Comparison of ENCODE assay signal across 9 cellular contexts in the genomic region with DNA sequence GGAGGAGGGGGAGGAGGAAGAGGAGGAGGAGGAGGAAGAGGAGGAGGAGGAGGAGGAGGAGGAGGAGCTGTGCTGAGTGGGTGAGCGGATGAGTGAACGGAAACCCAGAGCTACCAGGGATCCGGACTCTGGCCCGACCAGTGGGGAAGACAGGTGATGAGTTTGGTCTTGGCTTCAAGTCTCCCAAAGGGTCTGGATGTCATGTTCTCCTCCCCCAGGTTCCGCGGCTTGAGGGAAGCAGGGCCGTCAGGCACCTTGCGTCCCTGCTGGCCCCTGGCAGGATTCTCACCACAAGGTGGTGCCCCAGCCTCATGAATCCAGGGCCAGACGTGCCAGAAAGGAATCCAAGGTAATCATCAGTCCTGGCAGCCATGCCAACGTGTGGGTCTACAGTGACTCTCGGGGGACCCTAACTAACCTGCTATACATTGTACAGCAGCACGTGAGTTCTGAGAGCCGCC. TPM values are rescaled to one million over a fixed set of nuclear protein-coding genes. Genes with fewer than 3 reads are reported as not detected.
A peak's percentile ranks its signal among the peaks of the same experiment; 100 is the strongest.
DNase-seq lines count a peak whose midpoint lies in the region; ATAC-seq and TF ChIP-seq lines count a peak whose summit lies in the region.
"Had no signal": no experiment of that assay in that cellular context is flagged by ENCODE, and none has a peak within 500 bp of the region (broad histone marks: within the 10 kb centered on the region; RNA-seq: fewer than 3 reads in every experiment).

No MANE protein-coding gene starts in this region.

- no peaks in the 10 kb centered on the region for H3K79me2 ChIP-seq in Loucy (ENCODE audit: insufficient read depth, low read length)

- no peak for ATAC-seq in HG02623 (IDR thresholded peaks at IDR 0.05; ENCODE audit: unreplicated experiment)

- H3K9me2 ChIP-seq in Loucy (replicated peaks; ENCODE audit: low read depth, low read length) = no peaks in the 10 kb centered on the region

- H3K4me3 ChIP-seq in Loucy (ENCODE audit: low read length, poor library complexity, severe bottlenecking) = no peak overlapping the region
- H3K4me3 ChIP-seq in right atrium auricular region = no peak overlapping the region
- H3K4me3 ChIP-seq: BLaER1 had no signal

- no peak overlapping the region for H3K9ac ChIP-seq in Loucy (ENCODE audit: low read depth, low read length, poor library complexity, severe bottlenecking)
- H3K9ac ChIP-seq: BLaER1 had no signal

- in situ Hi-C loops in SK-MEL-5 (cut with HindIII; ENCODE audit: low pct_unique_long_range_greater_than_20kb, low sequenced_read_pairs) = no loop called here

- H3K36me3 ChIP-seq in Loucy (ENCODE audit: insufficient read depth, low read length) = no peaks in the 10 kb centered on the region
- peaks cover 18% of the 10 kb centered on the region for H3K36me3 ChIP-seq in right atrium auricular region

- TF ChIP-seq CTCF in Loucy (conservative IDR thresholded peaks at IDR 0.05; ENCODE audit: low read length) = peak; percentile 33
- peak; percentile 68 for TF ChIP-seq CTCF in right atrium auricular region (IDR thresholded peaks at IDR 0.05)

- DNase-seq in NOMO-1 treated with dmso at 0.1 percent for 144 hours (lab: John Stamatoyannopoulos, UW; ENCODE audit: unreplicated experiment) (peak; percentile 6), NOMO-1 treated with DMSO at 0.1 percent for 48 hours (lab: John Stamatoyannopoulos, UW; ENCODE audit: unreplicated experiment) (no peak), SK-MEL-5 (ENCODE audit: low read depth, low spot score) (peak; percentile 78), amygdala (lab: John Stamatoyannopoulos, UW) (peak in 43 of 56 donors; percentile 4 to 71 (median 30)), right atrium auricular region (ENCODE audit: low spot score) (peak; percentile 64), renal cortical epithelial cell (ENCODE audit: low read depth) (peak; percentile 36)

- H3K4me1 ChIP-seq in Loucy (ENCODE audit: insufficient read depth, low read length, poor library complexity, severe bottlenecking) (no peaks in the 10 kb centered on the region), right atrium auricular region (no peaks in the 10 kb centered on the region)

- no peak overlapping the region for H3K4me2 ChIP-seq in Loucy (ENCODE audit: low read depth, low read length, poor library complexity, severe bottlenecking)

- H4K20me1 ChIP-seq in Loucy (ENCODE audit: insufficient read depth, low read length, poor library complexity, severe bottlenecking) = no peaks in the 10 kb centered on the region
- H4K20me1 ChIP-seq: BLaER1 had no signal

- no peak overlapping the region for H2AFZ ChIP-seq in Loucy (ENCODE audit: low read length)

- H3F3A ChIP-seq in Loucy (ENCODE audit: low read depth) = no peaks in the 10 kb centered on the region

- H3K27me3 ChIP-seq in Loucy (ENCODE audit: insufficient read depth, low read length, poor library complexity, severe bottlenecking) = no peaks in the 10 kb centered on the region
- H3K27me3 ChIP-seq in right atrium auricular region = no peaks in the 10 kb centered on the region
- H3K27me3 ChIP-seq: BLaER1 had no signal

- H3K27ac ChIP-seq in right atrium auricular region = no peak overlapping the region
- H3K27ac ChIP-seq: BLaER1 had no signal

- no peaks in the 10 kb centered on the region for H3K9me3 ChIP-seq in Loucy (ENCODE audit: insufficient read depth, low read depth, low read length)
- H3K9me3 ChIP-seq in right atrium auricular region = no peaks in the 10 kb centered on the region
- H3K9me3 ChIP-seq: BLaER1 had no signal

RNA-seq across cellular contexts. Expression of a gene that starts 13.5 kb away (rescaled TPM):
- 0.53 and 0.92 TPM in 2 replicates for total RNA-seq in SK-MEL-5 (2014; rRNA removed; shearing (Covaris generic))
- 0.95 and 1.2 TPM in 2 replicates for polyA plus RNA-seq in SK-MEL-5 (2015; cell fraction: cytosol; rRNA removed)
- polyA plus RNA-seq in SK-MEL-5 (2015; cell fraction: nucleus; rRNA removed) = 1.0 and 1.4 TPM in 2 replicates
- total RNA-seq in right atrium auricular region (10 to 100 TPM in 1 of 2 donors, 1 to 10 TPM in 1; 9.8 to 14.9 TPM), renal cortical epithelial cell (3.8 and 5.9 TPM in 2 replicates)

RNA-seq across cellular contexts. Expression of a gene that starts 39.4 kb away (rescaled TPM):
- 10.4 and 10.8 TPM in 2 replicates for total RNA-seq in SK-MEL-5 (2014; rRNA removed; shearing (Covaris generic))
- 22.9 and 23.0 TPM in 2 replicates for polyA plus RNA-seq in SK-MEL-5 (2015; cell fraction: cytosol; rRNA removed)
- 67.8 and 71.2 TPM in 2 replicates for polyA plus RNA-seq in SK-MEL-5 (2015; cell fraction: nucleus; rRNA removed)
- total RNA-seq in right atrium auricular region (10 to 100 TPM in 1 of 2 donors, 1 to 10 TPM in 1; 10.0 to 24.3 TPM), renal cortical epithelial cell (16.5 and 17.0 TPM in 2 replicates)
